ENCODE assay signal across 8 cellular contexts in genomic region chr2:62287895-62288589, GRCh38.
DNase-seq lines count a peak whose midpoint lies in the region; ATAC-seq and TF ChIP-seq lines count a peak whose summit lies in the region.

No MANE protein-coding gene starts in this region.

- in situ Hi-C loops in SK-MEL-5 (cut with HindIII; ENCODE audit: low pct_unique_long_range_greater_than_20kb, low sequenced_read_pairs) = no loop called here

- DNase-seq in DMS53 treated with DMSO at 0.1 percent for 48 hours (lab: John Stamatoyannopoulos, UW; ENCODE audit: unreplicated experiment) (peak; percentile 81), H4 (ENCODE audit: low spot score) (peak; percentile 69), MV-4-11 (lab: John Stamatoyannopoulos, UW) (peak; percentile 91), SK-MEL-5 (ENCODE audit: low read depth, low spot score) (peak; percentile 57), omental fat pad (ENCODE audit: low spot score) (peak; percentile 55), putamen (ENCODE audit: low spot score) (no peak)
- DNase-seq in central memory CD4-positive, alpha-beta T cell = peak; percentile 37

- no peak for TF ChIP-seq CTCF in omental fat pad (IDR thresholded peaks at IDR 0.05)

- peak; percentile 39 for ATAC-seq in omental fat pad (ENCODE audit: low FRiP score)
- ATAC-seq in HG03135 (IDR thresholded peaks at IDR 0.05; ENCODE audit: unreplicated experiment) = no peak
